In genomic region chr7:30751257-30751650, GRCh38 we compare ENCODE assay signal across 14 cellular contexts. TPM values are rescaled to one million over a fixed set of nuclear protein-coding genes. Genes with fewer than 3 reads are reported as not detected.
DNase-seq lines count a peak whose midpoint lies in the region; ATAC-seq, FAIRE-seq and TF ChIP-seq lines count a peak whose summit lies in the region.
"Had no signal": no experiment of that assay in that cellular context is flagged by ENCODE, and none has a peak within 500 bp of the region (broad histone marks: within the 10 kb centered on the region; RNA-seq: fewer than 3 reads in every experiment).

No MANE protein-coding gene starts in this region.

- TF ChIP-seq CTCF in astrocyte (IDR thresholded peaks at IDR 0.05; ENCODE audit: insufficient read depth, low read depth, low read length) (no peak), gastroesophageal sphincter (IDR thresholded peaks at IDR 0.05) (no peak), prostate gland (IDR thresholded peaks at IDR 0.05) (no peak), upper lobe of right lung (IDR thresholded peaks at IDR 0.05) (no peak), WTC11 (IDR thresholded peaks at IDR 0.05) (no peak)
- TF ChIP-seq CTCF in CD8-positive, alpha-beta T cell (IDR thresholded peaks at IDR 0.05): no peak

- no peak overlapping the region for H3K27ac Mint-ChIP-seq in astrocyte (ENCODE audit: unreplicated experiment)
- no peak overlapping the region for H3K27ac Mint-ChIP-seq in WTC11
- no peak overlapping the region for H3K27ac Mint-ChIP-seq in CD8-positive, alpha-beta T cell
- H3K27ac Mint-ChIP-seq: activated CD4-positive, alpha-beta T cell treated with anti-CD3 and anti-CD28 coated beads, Interleukin-2, amount 10 ng/mL, durations not matched to agents 24 days and 14 days; stimulated activated effector memory CD8-positive, alpha-beta T cell treated with anti-CD3 and anti-CD28 coated beads, Interleukin-12 subunit alpha, Interleukin-12 subunit beta, amount 100 ng/mL, for 72 hours had no signal

- H2AFZ ChIP-seq in astrocyte (ENCODE audit: low read depth, low read length): peak overlapping the region; percentile 54

- peak overlapping the region; percentile 64 for H3K4me2 ChIP-seq in astrocyte (ENCODE audit: low read length)

- H3K36me3 ChIP-seq in astrocyte (ENCODE audit: insufficient read depth, low read length) (no peaks in the 10 kb centered on the region), gastroesophageal sphincter (peaks cover 0 to 15% of the 10 kb centered on the region in 2 donors), prostate gland (no peaks in the 10 kb centered on the region), upper lobe of right lung (peaks cover 14% of the 10 kb centered on the region)
- no peaks in the 10 kb centered on the region for H3K36me3 ChIP-seq in CD8-positive, alpha-beta T cell (ENCODE audit: insufficient read depth, low read length)

- H3K27ac ChIP-seq in astrocyte (ENCODE audit: low read depth, low read length): no peak overlapping the region
- H3K27ac ChIP-seq in gastroesophageal sphincter: peak overlapping the region; percentile 66 to 92 (median 89)
- peak overlapping the region; percentile 60 to 74 for H3K27ac ChIP-seq in prostate gland
- H3K27ac ChIP-seq in upper lobe of right lung: peak overlapping the region; percentile 84
- H3K27ac ChIP-seq in CD8-positive, alpha-beta T cell (ENCODE audit: low read depth, low read length): no peak overlapping the region

- 6% methylated on average over 2 of the region's 6 CpGs; no CpG with 5 or more reads in 1 of the 2 donors for WGBS in gastroesophageal sphincter (ENCODE audit: low coverage in 1 of 2), 2 donors
- 46% methylated on average over 6 of the region's 6 CpGs for WGBS in prostate gland

- TF ChIP-seq EP300 in gastroesophageal sphincter (IDR thresholded peaks at IDR 0.05): no peak

- DNase-seq in astrocyte (ENCODE audit: low read depth) (no peak), prostate gland (ENCODE audit: low spot score) (no peak), upper lobe of right lung (no peak), WTC11 (ENCODE audit: low spot score) (no peak), retina (no peak)
- no peak for DNase-seq in CD8-positive, alpha-beta T cell
- DNase-seq: activated CD4-positive, alpha-beta T cell treated with anti-CD3 and anti-CD28 coated beads, Interleukin-2, amount 10 ng/mL, durations not matched to agents 24 days and 14 days; COR-L47; KG1; stimulated activated CD4-positive, alpha-beta T cell treated with anti-CD3 and anti-CD28 coated beads, Interleukin-4, amount 100 ng/mL, for 1 hour; T-helper 2 cell had no signal

- H3K27me3 ChIP-seq in astrocyte (ENCODE audit: insufficient read depth, low read length) (no peaks in the 10 kb centered on the region), gastroesophageal sphincter (no peaks in the 10 kb centered on the region), prostate gland (replicated peaks; ENCODE audit: insufficient read depth) (no peaks in the 10 kb centered on the region), upper lobe of right lung (no peaks in the 10 kb centered on the region)
- H3K27me3 ChIP-seq in CD8-positive, alpha-beta T cell (ENCODE audit: insufficient read depth, low read length): no peaks in the 10 kb centered on the region

- FAIRE-seq in astrocyte (lab: Jason Lieb, UNC): no peak
- FAIRE-seq: H54 had no signal

- POLR2A ChIA-PET in WTC11 (lab: Charles Lee): no interaction called here
- POLR2A ChIA-PET in CD8-positive, alpha-beta T cell (lab: Charles Lee): no interaction called here

- no peaks in the 10 kb centered on the region for H4K20me1 ChIP-seq in astrocyte (ENCODE audit: insufficient read depth, low read length)

- no peak overlapping the region for H3K9ac ChIP-seq in astrocyte (ENCODE audit: low read length)

- intact Hi-C loops in prostate gland (cut with DNase I): no loop called here
- intact Hi-C loops in upper lobe of right lung (cut with DNase I): no loop called here
- intact Hi-C loops in CD8-positive, alpha-beta T cell (cut with DNase I, micrococcal nuclease): no loop called here

- H3K9me3 ChIP-seq in astrocyte (ENCODE audit: insufficient read depth, low read depth, low read length) (no peaks in the 10 kb centered on the region), gastroesophageal sphincter (no peaks in the 10 kb centered on the region), prostate gland (no peaks in the 10 kb centered on the region), upper lobe of right lung (no peaks in the 10 kb centered on the region)
- no peaks in the 10 kb centered on the region for H3K9me3 ChIP-seq in CD8-positive, alpha-beta T cell (ENCODE audit: low read length)

- TF ChIP-seq POLR2A in gastroesophageal sphincter (IDR thresholded peaks at IDR 0.05) (no peak), prostate gland (IDR thresholded peaks at IDR 0.05) (no peak)

- H3K4me3 ChIP-seq in astrocyte (ENCODE audit: insufficient read depth, low read depth, low read length) (no peak overlapping the region), gastroesophageal sphincter (peak overlapping the region in 1 of 2 donors; percentile 55), prostate gland (no peak overlapping the region), upper lobe of right lung (peak overlapping the region; percentile 62)
- no peak overlapping the region for H3K4me3 ChIP-seq in CD8-positive, alpha-beta T cell (ENCODE audit: low read depth, low read length)

- H3K79me2 ChIP-seq in astrocyte (ENCODE audit: insufficient read depth, low read length): no peaks in the 10 kb centered on the region

- H3K27me3 Mint-ChIP-seq in astrocyte (ENCODE audit: low read depth, unreplicated experiment): peaks cover 4% of the 10 kb centered on the region
- peaks cover 2% of the 10 kb centered on the region; the same call in 1 of the 2 replicates for H3K27me3 Mint-ChIP-seq in WTC11 (ENCODE audit: low read depth)
- H3K27me3 Mint-ChIP-seq in CD8-positive, alpha-beta T cell (ENCODE audit: low read depth): no peaks in the 10 kb centered on the region

- CTCF ChIA-PET in WTC11 (lab: Charles Lee): interaction anchor here (0.6 to 1.3 kb wide), 2 partner anchors 21 to 187 kb away, joined by 3 to 4 read pairs; no protein-coding TSS in a partner anchor
- CTCF ChIA-PET in CD8-positive, alpha-beta T cell (lab: Charles Lee): interaction anchor here (1.2 to 2.1 kb wide), 2 partner anchors 9 to 11 kb away, joined by 4 to 11 read pairs; no protein-coding TSS in a partner anchor

- H3K36me3 Mint-ChIP-seq in astrocyte (ENCODE audit: low read depth, unreplicated experiment) (no peaks in the 10 kb centered on the region), WTC11 (peaks cover 3% of the 10 kb centered on the region; the same call in 1 of the 2 replicates)
- no peaks in the 10 kb centered on the region for H3K36me3 Mint-ChIP-seq in CD8-positive, alpha-beta T cell
- H3K36me3 Mint-ChIP-seq: stimulated activated effector memory CD8-positive, alpha-beta T cell treated with anti-CD3 and anti-CD28 coated beads, Interleukin-12 subunit alpha, Interleukin-12 subunit beta, amount 100 ng/mL, for 72 hours had no signal

- peaks cover 11% of the 10 kb centered on the region for H3K4me1 Mint-ChIP-seq in astrocyte (ENCODE audit: low read depth, unreplicated experiment)
- H3K4me1 Mint-ChIP-seq in WTC11: no peaks in the 10 kb centered on the region
- H3K4me1 Mint-ChIP-seq in CD8-positive, alpha-beta T cell (ENCODE audit: low read depth): no peaks in the 10 kb centered on the region
- H3K4me1 Mint-ChIP-seq: activated CD4-positive, alpha-beta T cell treated with anti-CD3 and anti-CD28 coated beads, Interleukin-2, amount 10 ng/mL, durations not matched to agents 24 days and 14 days; stimulated activated effector memory CD8-positive, alpha-beta T cell treated with anti-CD3 and anti-CD28 coated beads, Interleukin-12 subunit alpha, Interleukin-12 subunit beta, amount 100 ng/mL, for 72 hours had no signal

- H3K9me3 Mint-ChIP-seq in astrocyte (ENCODE audit: unreplicated experiment): peaks cover 11% of the 10 kb centered on the region
- peaks cover 14% of the 10 kb centered on the region for H3K9me3 Mint-ChIP-seq in WTC11
- H3K9me3 Mint-ChIP-seq in CD8-positive, alpha-beta T cell: no peaks in the 10 kb centered on the region
- H3K9me3 Mint-ChIP-seq: activated CD4-positive, alpha-beta T cell treated with anti-CD3 and anti-CD28 coated beads, Interleukin-2, amount 10 ng/mL, durations not matched to agents 24 days and 14 days; stimulated activated effector memory CD8-positive, alpha-beta T cell treated with anti-CD3 and anti-CD28 coated beads, Interleukin-12 subunit alpha, Interleukin-12 subunit beta, amount 100 ng/mL, for 72 hours had no signal

- H3K4me1 ChIP-seq in astrocyte (ENCODE audit: insufficient read depth, low read length) (peaks cover 14% of the 10 kb centered on the region), gastroesophageal sphincter (peaks cover 0 to 64% (median 30%) of the 10 kb centered on the region in 3 donors), prostate gland (replicated peaks) (no peaks in the 10 kb centered on the region), upper lobe of right lung (peaks cover 16% of the 10 kb centered on the region)
- no peaks in the 10 kb centered on the region for H3K4me1 ChIP-seq in CD8-positive, alpha-beta T cell (ENCODE audit: insufficient read depth, low read length)

- no peak overlapping the region for H3K4me3 Mint-ChIP-seq in astrocyte (ENCODE audit: unreplicated experiment)
- no peak overlapping the region for H3K4me3 Mint-ChIP-seq in WTC11
- no peak overlapping the region for H3K4me3 Mint-ChIP-seq in CD8-positive, alpha-beta T cell
- H3K4me3 Mint-ChIP-seq: activated CD4-positive, alpha-beta T cell treated with anti-CD3 and anti-CD28 coated beads, Interleukin-2, amount 10 ng/mL, durations not matched to agents 24 days and 14 days; stimulated activated effector memory CD8-positive, alpha-beta T cell treated with anti-CD3 and anti-CD28 coated beads, Interleukin-12 subunit alpha, Interleukin-12 subunit beta, amount 100 ng/mL, for 72 hours had no signal

- no peak for ATAC-seq in gastroesophageal sphincter
- no peak for ATAC-seq in upper lobe of right lung
- no peak for ATAC-seq in WTC11
- ATAC-seq in CD8-positive, alpha-beta T cell: no peak
- ATAC-seq: stimulated activated effector memory CD8-positive, alpha-beta T cell treated with anti-CD3 and anti-CD28 coated beads, Interleukin-12 subunit alpha, Interleukin-12 subunit beta, amount 100 ng/mL, for 72 hours had no signal

TF ChIP-seq in WTC11, 78 proteins besides CTCF, POLR2A, EP300 and RAD21 (continues in another document):
- TF ChIP-seq NFATC4 (CRISPR knock-in tag; IDR thresholded peaks at IDR 0.05): no peak

RNA-seq across cellular contexts. Expression of gene INMT, which starts 0.7 kb away (rescaled TPM):
- total RNA-seq in astrocyte: 0.09 TPM in 1 of 2 replicates, not detected in the other
- total RNA-seq in gastroesophageal sphincter: 100 to 1,000 TPM; 115 to 212 (median 131) TPM
- total RNA-seq in prostate gland: 100 to 1,000 TPM in 1 of 2 donors, 10 to 100 TPM in 1; 41.4 to 132 TPM
- 501 TPM for total RNA-seq in upper lobe of right lung
- total RNA-seq in WTC11 (2021): 3.5 to 5.6 TPM (median 4.4 TPM) in 3 replicates
- under 1 TPM in 1 of 2 experiments, not detected in 1; 0.14 TPM for total RNA-seq in CD8-positive, alpha-beta T cell
- total RNA-seq: activated CD4-positive, alpha-beta T cell treated with anti-CD3 and anti-CD28 coated beads, Interleukin-2, amount 10 ng/mL, durations not matched to agents 24 days and 14 days had no signal

RNA-seq across cellular contexts. Expression of gene MINDY4, which starts 20.0 kb away (rescaled TPM):
- total RNA-seq in astrocyte (3.8 and 4.1 TPM in 2 replicates), gastroesophageal sphincter (10 to 100 TPM in 3 of 4 donors, 1 to 10 TPM in 1; 5.6 to 31.8 (median 20.4) TPM), prostate gland (10 to 100 TPM in 1 of 2 donors, 1 to 10 TPM in 1; 8.1 to 31.9 TPM), upper lobe of right lung (20.1 TPM), WTC11 (2021) (1.8 to 2.2 TPM (median 2.0 TPM) in 3 replicates)
- under 1 TPM; 0.33 to 0.46 TPM for total RNA-seq in CD8-positive, alpha-beta T cell

Comparison
In these comparisons a context has a peak if more than half of its experiments do, and no peak if none do; other contexts are left out.
1. H3K27ac ChIP-seq: peak in gastroesophageal sphincter (4 of 4), prostate gland (2 of 2) and upper lobe of right lung (single experiment); none in astrocyte (single experiment) and CD8-positive, alpha-beta T cell (single experiment).